Comparison of ENCODE assay signal across 9 cellular contexts in the genomic region with DNA sequence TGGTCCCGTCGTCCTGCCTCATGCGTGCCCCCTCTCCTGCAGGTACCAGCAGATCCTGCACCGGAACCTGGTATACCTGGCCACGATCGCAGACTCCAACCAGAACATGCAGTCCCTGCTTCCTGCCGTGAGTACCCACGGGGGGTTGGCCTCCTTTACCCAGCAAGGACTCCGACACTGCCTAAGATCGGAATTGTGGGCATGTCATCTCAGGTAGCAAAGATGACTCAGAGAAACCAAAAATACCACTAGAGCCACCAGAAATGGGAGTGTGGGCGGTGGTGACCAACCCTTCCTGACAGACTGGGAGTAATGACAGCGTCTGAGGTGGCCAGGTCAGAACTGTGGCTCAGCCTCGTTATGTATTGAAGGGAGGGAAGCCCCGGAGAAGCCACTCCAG. TPM values are rescaled to one million over a fixed set of nuclear protein-coding genes. Genes with fewer than 3 reads are reported as not detected.
DNase-seq lines count a peak whose midpoint lies in the region.
"Had no signal": no experiment of that assay in that cellular context is flagged by ENCODE, and none has a peak within 500 bp of the region (broad histone marks: within the 10 kb centered on the region; RNA-seq: fewer than 3 reads in every experiment).

No MANE protein-coding gene starts in this region.

- no peak overlapping the region for H3K9ac ChIP-seq in GM23248

- H3K4me3 ChIP-seq in GM23248 (no peak overlapping the region), MG63 (no peak overlapping the region)
- H3K4me3 ChIP-seq: body of pancreas, heart left ventricle had no signal

- in situ Hi-C loops in GM23248 (cut with MboI), result no loop called here

- H4K20me1 ChIP-seq in GM23248 (ENCODE audit: insufficient read depth), result peaks cover 7% of the 10 kb centered on the region; the same call in 1 of the 2 replicates

- peaks cover 15% of the 10 kb centered on the region for H3K4me1 ChIP-seq in GM23248 (ENCODE audit: insufficient read depth)

- peak; percentile 72 for DNase-seq in GM23248
- peak; percentile 59 for DNase-seq in cerebellar cortex (ENCODE audit: low spot score)
- peak; percentile 11 to 36 for DNase-seq in stimulated activated CD8-positive, alpha-beta memory T cell treated with anti-CD3 and anti-CD28 coated beads, Interleukin-15, amount 100 ng/mL, for 4 hours (ENCODE audit: low read depth in 2 of 2)
- DNase-seq in NCI-H748 (lab: John Stamatoyannopoulos, UW; ENCODE audit: unreplicated experiment), result no peak
- DNase-seq in mucosa of gallbladder (ENCODE audit: low spot score), result no peak
- DNase-seq in MG63, result no peak
- DNase-seq: body of pancreas had no signal

- H2AFZ ChIP-seq in GM23248, result no peak overlapping the region

- no peaks in the 10 kb centered on the region for H3K9me2 ChIP-seq in GM23248 (ENCODE audit: insufficient read depth)

- no peaks in the 10 kb centered on the region for H3F3A ChIP-seq in GM23248 (ENCODE audit: insufficient read depth)

- H3K4me2 ChIP-seq in GM23248 (ENCODE audit: unreplicated experiment), result no peak overlapping the region

- H3K27me3 Mint-ChIP-seq in T-helper 1 cell treated with Interleukin-12 subunit alpha and Interleukin-12 subunit beta and Interleukin-4 antibody, amounts not matched to agents 30 μg/mL and 1 μg/mL, for 36 hours (ENCODE audit: low read depth), result no peaks in the 10 kb centered on the region

- peaks cover 6% of the 10 kb centered on the region for H3K4me1 Mint-ChIP-seq in T-helper 1 cell treated with Interleukin-12 subunit alpha and Interleukin-12 subunit beta and Interleukin-4 antibody, amounts not matched to agents 30 μg/mL and 1 μg/mL, for 36 hours (ENCODE audit: low read depth)

- H3K36me3 Mint-ChIP-seq in T-helper 1 cell treated with Interleukin-12 subunit alpha and Interleukin-12 subunit beta and Interleukin-4 antibody, amounts not matched to agents 30 μg/mL and 1 μg/mL, for 36 hours (ENCODE audit: low read depth), result peaks cover 14% of the 10 kb centered on the region

- H3K36me3 ChIP-seq in GM23248 (ENCODE audit: low read depth) (no peaks in the 10 kb centered on the region; the same call in 1 of the 2 replicates), MG63 (peaks cover 58% of the 10 kb centered on the region)

- H3K27ac ChIP-seq in GM23248, result no peak overlapping the region
- H3K27ac ChIP-seq: body of pancreas, heart left ventricle had no signal

- H3K27me3 ChIP-seq in GM23248 (replicated peaks; ENCODE audit: insufficient read depth) (no peaks in the 10 kb centered on the region), MG63 (no peaks in the 10 kb centered on the region)
- H3K27me3 ChIP-seq: body of pancreas, heart left ventricle had no signal

- no peak overlapping the region for H3K4me3 Mint-ChIP-seq in T-helper 1 cell treated with Interleukin-12 subunit alpha and Interleukin-12 subunit beta and Interleukin-4 antibody, amounts not matched to agents 30 μg/mL and 1 μg/mL, for 36 hours

- H3K9me3 Mint-ChIP-seq in T-helper 1 cell treated with Interleukin-12 subunit alpha and Interleukin-12 subunit beta and Interleukin-4 antibody, amounts not matched to agents 30 μg/mL and 1 μg/mL, for 36 hours, result no peaks in the 10 kb centered on the region

- H3K9me3 ChIP-seq in GM23248 (ENCODE audit: low read depth) (no peaks in the 10 kb centered on the region), MG63 (no peaks in the 10 kb centered on the region)
- H3K9me3 ChIP-seq: body of pancreas, heart left ventricle had no signal

- peak overlapping the region; percentile 32 for H3K27ac Mint-ChIP-seq in T-helper 1 cell treated with Interleukin-12 subunit alpha and Interleukin-12 subunit beta and Interleukin-4 antibody, amounts not matched to agents 30 μg/mL and 1 μg/mL, for 36 hours

- peaks cover 65% of the 10 kb centered on the region for H3K79me2 ChIP-seq in GM23248 (ENCODE audit: insufficient read depth)

- 54 to 55% methylated on average over 13 to 14 of the region's 14 CpGs for WGBS in GM23248 (ENCODE audit: low coverage in 1 of 2, low lambda C conversion rate in 2 of 2, missing lambda C conversion rate in 2 of 2), 2 experiments

RNA-seq across cellular contexts. Expression of a gene that starts 16.3 kb away (rescaled TPM):
- total RNA-seq in GM23248 (2014; rRNA removed; shearing (Covaris generic)), result 7.5 and 8.8 TPM in 2 replicates
- 1.5 and 2.3 TPM in 2 replicates for polyA plus RNA-seq in GM23248 (2016; fragmentation: Nextera tagmentation; extraction: Ambion mirVana)
- 14.2 TPM for total RNA-seq in mucosa of gallbladder
- total RNA-seq in MG63 (2014; rRNA removed; shearing (Covaris generic); ENCODE audit: low replicate concordance), result 5.8 and 7.5 TPM in 2 replicates

RNA-seq across cellular contexts. Expression of a gene that starts 16.6 kb away (rescaled TPM):
- 268 and 308 TPM in 2 replicates for total RNA-seq in GM23248 (2014; rRNA removed; shearing (Covaris generic))
- polyA plus RNA-seq in GM23248 (2016; fragmentation: Nextera tagmentation; extraction: Ambion mirVana), result 488 and 493 TPM in 2 replicates
- 189 TPM for total RNA-seq in mucosa of gallbladder
- 1,085 and 1,523 TPM in 2 replicates for total RNA-seq in MG63 (2014; rRNA removed; shearing (Covaris generic); ENCODE audit: low replicate concordance)

RNA-seq across cellular contexts. Expression of a gene that starts 23.0 kb away (rescaled TPM):
- 20.2 and 30.5 TPM in 2 replicates for total RNA-seq in GM23248 (2014; rRNA removed; shearing (Covaris generic))
- polyA plus RNA-seq in GM23248 (2016; fragmentation: Nextera tagmentation; extraction: Ambion mirVana), result 17.3 and 17.5 TPM in 2 replicates
- 38.0 TPM for total RNA-seq in mucosa of gallbladder
- 87.3 and 102 TPM in 2 replicates for total RNA-seq in MG63 (2014; rRNA removed; shearing (Covaris generic); ENCODE audit: low replicate concordance)

RNA-seq across cellular contexts. Expression of a gene that starts 37.6 kb away (rescaled TPM):
- total RNA-seq in GM23248 (2014; rRNA removed; shearing (Covaris generic)), result 28.0 and 30.0 TPM in 2 replicates
- polyA plus RNA-seq in GM23248 (2016; fragmentation: Nextera tagmentation; extraction: Ambion mirVana), result 1.0 and 1.3 TPM in 2 replicates
- total RNA-seq in mucosa of gallbladder, result 48.3 TPM
- total RNA-seq in MG63 (2014; rRNA removed; shearing (Covaris generic); ENCODE audit: low replicate concordance), result 59.2 and 81.7 TPM in 2 replicates

Comparison
In these comparisons a context has a peak if more than half of its experiments do, and no peak if none do; other contexts are left out.
1. DNase-seq: peak in GM23248 (single experiment), cerebellar cortex (single experiment) and stimulated activated CD8-positive, alpha-beta memory T cell treated with anti-CD3 and anti-CD28 coated beads, Interleukin-15, amount 100 ng/mL, for 4 hours (2 of 2); none in NCI-H748 (single experiment), mucosa of gallbladder (single experiment) and MG63 (single experiment).